In the genomic region with DNA sequence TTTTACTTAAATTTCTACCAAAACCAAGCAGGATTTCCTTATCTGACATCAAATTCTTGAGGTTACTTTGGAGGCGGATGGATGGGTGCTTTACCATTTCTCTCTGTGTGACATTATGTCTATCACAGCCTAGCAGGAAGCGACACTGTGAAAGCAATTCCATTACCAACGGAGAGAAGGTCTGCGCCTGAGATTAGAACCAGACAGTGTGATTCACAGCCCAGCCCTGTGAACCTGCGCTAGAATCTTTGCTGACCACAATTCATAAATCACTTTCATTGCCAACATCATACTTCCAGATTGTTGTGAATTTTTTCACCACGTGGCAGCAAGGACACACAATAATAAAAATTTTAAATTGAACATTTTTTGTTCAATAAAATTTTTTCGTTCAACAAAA, we compare ENCODE assay signal across 9 cellular contexts.
A peak's percentile ranks its signal among the peaks of the same experiment; 100 is the strongest.
DNase-seq lines count a peak whose midpoint lies in the region; ATAC-seq, FAIRE-seq and TF ChIP-seq lines count a peak whose summit lies in the region.
"Had no signal": no experiment of that assay in that cellular context is flagged by ENCODE, and none has a peak within 500 bp of the region (broad histone marks: within the 10 kb centered on the region; RNA-seq: fewer than 3 reads in every experiment).

No MANE protein-coding gene starts in this region.

- H3K4me1 Mint-ChIP-seq in CD4-positive, alpha-beta T cell (ENCODE audit: low read depth) = peaks cover 76% of the 10 kb centered on the region

- H3K9me1 ChIP-seq in K562 (ENCODE audit: control insufficient read depth, insufficient read depth, low read length) = no peaks in the 10 kb centered on the region

- WGBS in K562 (ENCODE audit: insufficient coverage, low coverage, missing lambda C conversion rate) = under 1% methylated on average over 7 of the region's 7 CpGs

- H3K4me3 Mint-ChIP-seq in CD4-positive, alpha-beta T cell = peak overlapping the region; percentile 72
- H3K4me3 Mint-ChIP-seq: dendritic cell treated with granulocyte-macrophage colony-stimulating factor and Interleukin-4, amounts not matched to agents 40 ng/mL and 50 ng/mL, for 4 days had no signal

- H3K36me3 ChIP-seq in K562 (ENCODE audit: control insufficient read depth, insufficient read depth, low read length) = no peaks in the 10 kb centered on the region
- no peaks in the 10 kb centered on the region for H3K36me3 ChIP-seq in vagina

- H3K4me3 ChIP-seq in K562 (no peak overlapping the region), vagina (no peak overlapping the region)

- peak overlapping the region; percentile 95 for H3K27ac Mint-ChIP-seq in CD4-positive, alpha-beta T cell
- H3K27ac Mint-ChIP-seq: dendritic cell treated with granulocyte-macrophage colony-stimulating factor and Interleukin-4, amounts not matched to agents 40 ng/mL and 50 ng/mL, for 4 days had no signal

- peak in 9 of 10 experiments; percentile 26 to 72 (median 49) for DNase-seq in CD4-positive, alpha-beta T cell
- DNase-seq in T-helper 2 cell (peak in 4 of 5 experiments; percentile 38 to 85 (median 62)), K562 (ENCODE audit: extremely low read depth in 1 of 4, low spot score in 3 of 4) (peak; percentile 49 to 88 (median 60)), omental fat pad (ENCODE audit: low spot score) (no peak), vagina (ENCODE audit: extremely low spot score in 2 of 2) (no peak), anterior cingulate cortex (lab: John Stamatoyannopoulos, UW) (no peak), GM10248 (ENCODE audit: extremely low spot score) (no peak)

- H3K9me3 ChIP-seq in CD4-positive, alpha-beta T cell (ENCODE audit: control insufficient read depth, low read length) = no peaks in the 10 kb centered on the region
- H3K9me3 ChIP-seq in K562 (replicated peaks; ENCODE audit: control insufficient read depth, insufficient read depth, low read depth, low read length) (no peaks in the 10 kb centered on the region), vagina (no peaks in the 10 kb centered on the region)

- H3K27me3 Mint-ChIP-seq in CD4-positive, alpha-beta T cell = no peaks in the 10 kb centered on the region

- peak; percentile 85 for ATAC-seq in CD4-positive, alpha-beta T cell (ENCODE audit: poor library complexity)
- ATAC-seq in K562 = peak; percentile 98
- peak; percentile 44 for ATAC-seq in omental fat pad (ENCODE audit: low FRiP score)
- no peak for ATAC-seq in GM19395 (IDR thresholded peaks at IDR 0.05; ENCODE audit: unreplicated experiment)

- H3K36me3 Mint-ChIP-seq in CD4-positive, alpha-beta T cell (ENCODE audit: low read depth) = no peaks in the 10 kb centered on the region

- BruUV-seq in K562 (replicated peaks; lab: Mats Ljungman, UMichigan) = no TSS peak

- no peak overlapping the region for H3K9ac ChIP-seq in K562 (ENCODE audit: insufficient read depth in 1 of 2, low read depth in 2 of 2, low read length in 2 of 2)

- TF ChIP-seq CTCF in CD4-positive, alpha-beta T cell (IDR thresholded peaks at IDR 0.05) = no peak
- TF ChIP-seq CTCF in K562 (IDR thresholded peaks at IDR 0.05 in 2 of 3, conservative IDR thresholded peaks at IDR 0.05 in 1 of 3; ENCODE audit: insufficient read depth in 2 of 3, low read depth in 1 of 3, low read length in 3 of 3) (no peak), omental fat pad (IDR thresholded peaks at IDR 0.05) (no peak), vagina (IDR thresholded peaks at IDR 0.05) (no peak), GM10248 (IDR thresholded peaks at IDR 0.05; ENCODE audit: control extremely low read depth, extremely low read depth, low read depth, missing control alignments) (no peak)

- peak; percentile 20 to 41 for TF ChIP-seq RAD21 in K562 (CRISPR knock-in tag; conservative IDR thresholded peaks at IDR 0.05 in 1 of 2, IDR thresholded peaks at IDR 0.05 in 1 of 2)

- no peak overlapping the region for H2AFZ ChIP-seq in K562 (ENCODE audit: low read depth, low read length)

- POLR2A ChIA-PET in CD4-positive, alpha-beta T cell (lab: Charles Lee) = interaction anchor here (0.6 to 1.7 kb wide), 5 partner anchors 21 to 228 kb away, joined by 3 to 9 read pairs (median 4); a partner anchor contains a TSS
- POLR2A ChIA-PET in K562 (lab: Yijun Ruan, JAX) (interaction anchor here (0.7 kb wide), 1 partner anchor 198 kb away, joined by 3 read pairs; a partner anchor contains a TSS), GM10248 (lab: Yijun Ruan, JAX) (no interaction called here)

- no peaks in the 10 kb centered on the region; a peak in 2 of 5 replicates for H3K4me1 ChIP-seq in K562 (replicated peaks in 1 of 2; ENCODE audit: control insufficient read depth in 2 of 2, insufficient read depth in 2 of 2, low read length in 2 of 2)
- peaks cover 17% of the 10 kb centered on the region for H3K4me1 ChIP-seq in vagina

- CTCF ChIA-PET in CD4-positive, alpha-beta T cell (lab: Charles Lee) = interaction anchor here (0.6 to 1.0 kb wide), 3 partner anchors 27 to 227 kb away, joined by 3 read pairs; a partner anchor contains a TSS
- CTCF ChIA-PET in K562 (lab: Yijun Ruan, JAX; ENCODE audit: low intra/inter-chr PET ratio) (interaction anchor here (0.7 kb wide), 1 partner anchor 39 kb away, joined by 3 read pairs; no protein-coding TSS in a partner anchor), GM10248 (lab: Yijun Ruan, JAX) (no interaction called here)

- TF ChIP-seq POLR2A in K562 (conservative IDR thresholded peaks at IDR 0.05) (no peak), vagina (IDR thresholded peaks at IDR 0.05) (no peak)

- in situ Hi-C loops in K562 (cut with MboI) = no loop called here

- FAIRE-seq in K562 (lab: Jason Lieb, UNC) = peak; percentile 97

- H3K27ac ChIP-seq in CD4-positive, alpha-beta T cell (ENCODE audit: low read depth, low read length) = peak overlapping the region; percentile 21
- H3K27ac ChIP-seq in K562 (ENCODE audit: extremely low read depth, low read depth, low read length) (no peak overlapping the region), vagina (peak overlapping the region; percentile 69)

- peak; percentile 90 for TF ChIP-seq EP300 in K562 (IDR thresholded peaks at IDR 0.05; ENCODE audit: low read length)

- intact Hi-C loops in CD4-positive, alpha-beta T cell (cut with DNase I, micrococcal nuclease) = loop anchor here in 1 of 2 experiments (1.0 to 10.0 kb wide), 4 partner anchors 20 to 204 kb away; no protein-coding TSS in a partner anchor
- intact Hi-C loops in K562 (cut with micrococcal nuclease) = loop anchor here (2.0 to 5.0 kb wide), 2 partner anchors 51 to 226 kb away; a partner anchor contains a TSS
- intact Hi-C loops in vagina (cut with DNase I) = loop anchor here (5.0 kb wide), 1 partner anchor 229 kb away; no protein-coding TSS in a partner anchor

- no peaks in the 10 kb centered on the region for H3K79me2 ChIP-seq in K562 (ENCODE audit: control insufficient read depth, insufficient read depth, low read length)

- no peaks in the 10 kb centered on the region for H3K9me3 Mint-ChIP-seq in CD4-positive, alpha-beta T cell
- H3K9me3 Mint-ChIP-seq: dendritic cell treated with granulocyte-macrophage colony-stimulating factor and Interleukin-4, amounts not matched to agents 40 ng/mL and 50 ng/mL, for 4 days had no signal

- H3K27me3 ChIP-seq in CD4-positive, alpha-beta T cell (ENCODE audit: control insufficient read depth, insufficient read depth, low read length) = no peaks in the 10 kb centered on the region
- H3K27me3 ChIP-seq in K562 (ENCODE audit: control insufficient read depth in 2 of 2, insufficient read depth in 2 of 2, low read length in 2 of 2) (0 out of 5 replicates have a peak, but pooled peaks cover 0 to 5% of the 10 kb centered on the region in 2 experiments), vagina (no peaks in the 10 kb centered on the region)

- no peak overlapping the region for H3K4me2 ChIP-seq in K562 (ENCODE audit: insufficient read depth, low read length)

- no peaks in the 10 kb centered on the region for H4K20me1 ChIP-seq in K562 (replicated peaks; ENCODE audit: control insufficient read depth, insufficient read depth, low read length)

TF ChIP-seq in K562, 482 proteins besides CTCF, POLR2A, EP300 and RAD21 (continues in another document):
- TF ChIP-seq, protein P1, sequence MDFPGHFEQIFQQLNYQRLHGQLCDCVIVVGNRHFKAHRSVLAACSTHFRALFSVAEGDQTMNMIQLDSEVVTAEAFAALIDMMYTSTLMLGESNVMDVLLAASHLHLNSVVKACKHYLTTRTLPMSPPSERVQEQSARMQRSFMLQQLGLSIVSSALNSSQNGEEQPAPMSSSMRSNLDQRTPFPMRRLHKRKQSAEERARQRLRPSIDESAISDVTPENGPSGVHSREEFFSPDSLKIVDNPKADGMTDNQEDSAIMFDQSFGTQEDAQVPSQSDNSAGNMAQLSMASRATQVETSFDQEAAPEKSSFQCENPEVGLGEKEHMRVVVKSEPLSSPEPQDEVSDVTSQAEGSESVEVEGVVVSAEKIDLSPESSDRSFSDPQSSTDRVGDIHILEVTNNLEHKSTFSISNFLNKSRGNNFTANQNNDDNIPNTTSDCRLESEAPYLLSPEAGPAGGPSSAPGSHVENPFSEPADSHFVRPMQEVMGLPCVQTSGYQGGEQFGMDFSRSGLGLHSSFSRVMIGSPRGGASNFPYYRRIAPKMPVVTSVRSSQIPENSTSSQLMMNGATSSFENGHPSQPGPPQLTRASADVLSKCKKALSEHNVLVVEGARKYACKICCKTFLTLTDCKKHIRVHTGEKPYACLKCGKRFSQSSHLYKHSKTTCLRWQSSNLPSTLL (IDR thresholded peaks at IDR 0.05) = no peak
- TF ChIP-seq SMARCA4 (IDR thresholded peaks at IDR 0.05) (peak; percentile 91), ZKSCAN8 (CRISPR knock-in tag; IDR thresholded peaks at IDR 0.05) (no peak), ZNF830 (CRISPR knock-in tag; IDR thresholded peaks at IDR 0.05) (no peak), ZBED1 (IDR thresholded peaks at IDR 0.05) (peak; percentile 90; the same call in 1 of the 2 replicates), GATAD2A (IDR thresholded peaks at IDR 0.05) (no peak), ETV6 (IDR thresholded peaks at IDR 0.05; ENCODE audit: borderline replicate concordance in 1 of 2, low read depth in 2 of 2, low read length in 1 of 2) (peak in 1 of 2 experiments; percentile 87; a peak in 2 of 4 replicates), ETV6 (CRISPR knock-in tag; IDR thresholded peaks at IDR 0.05; ENCODE audit: borderline replicate concordance) (no peak), ZNF785 (CRISPR knock-in tag; IDR thresholded peaks at IDR 0.05) (no peak), CCNT2 (IDR thresholded peaks at IDR 0.05; ENCODE audit: borderline replicate concordance, extremely low read depth, insufficient read length, low read depth, low read length) (peak; percentile 58), TOE1 (IDR thresholded peaks at IDR 0.05; ENCODE audit: borderline replicate concordance) (no peak), TOE1 (CRISPR knock-in tag; IDR thresholded peaks at IDR 0.05; ENCODE audit: borderline replicate concordance, low read depth) (no peak), WHSC1 (IDR thresholded peaks at IDR 0.05; ENCODE audit: low read length) (no peak), C11orf30 (IDR thresholded peaks at IDR 0.05; ENCODE audit: low read depth) (no peak), TAF9B (IDR thresholded peaks at IDR 0.05; ENCODE audit: partially characterized antibody) (no peak), MEF2A (IDR thresholded peaks at IDR 0.05; ENCODE audit: control insufficient read depth, low read depth, low read length) (peak; percentile 25; the same call in 1 of the 2 replicates), HCFC1 (IDR thresholded peaks at IDR 0.05; ENCODE audit: low read depth, low read length) (no peak)

Comparison
In these comparisons a context has a peak if more than half of its experiments do, and no peak if none do; other contexts are left out.
1. DNase-seq: peak in CD4-positive, alpha-beta T cell (9 of 10), T-helper 2 cell (4 of 5) and K562 (4 of 4); none in omental fat pad (single experiment), vagina (0 of 2), anterior cingulate cortex (0 of 58) and GM10248 (single experiment).